9 cellular contexts compared by ENCODE assay signal in genomic region chr18:44729631-44730101, GRCh38. TPM values are rescaled to one million over a fixed set of nuclear protein-coding genes. Genes with fewer than 3 reads are reported as not detected.
DNase-seq lines count a peak whose midpoint lies in the region; ATAC-seq and TF ChIP-seq lines count a peak whose summit lies in the region.
"Had no signal": no experiment of that assay in that cellular context is flagged by ENCODE, and none has a peak within 500 bp of the region (broad histone marks: within the 10 kb centered on the region; RNA-seq: fewer than 3 reads in every experiment).

No MANE protein-coding gene starts in this region.

- no peaks in the 10 kb centered on the region for H3K36me3 ChIP-seq in DND-41 (ENCODE audit: insufficient read depth, low read length)

- H3K4me2 ChIP-seq in DND-41 (ENCODE audit: insufficient read depth, low read length) = peak overlapping the region; percentile 16; the same call in 1 of the 2 replicates

- H3K4me1 ChIP-seq in DND-41 (ENCODE audit: insufficient read depth, low read length) = peaks cover 52% of the 10 kb centered on the region

- no peak overlapping the region for H3K27ac ChIP-seq in DND-41 (ENCODE audit: low read length)

- no peaks in the 10 kb centered on the region for H3K27me3 ChIP-seq in DND-41 (ENCODE audit: insufficient read depth, low read length, poor library complexity)

- H3K9me3 Mint-ChIP-seq in activated naive CD4-positive, alpha-beta T cell treated with anti-CD3 and anti-CD28 coated beads, Interleukin-2, amount 10 ng/mL, durations not matched to agents 7 days and 5 days = no peaks in the 10 kb centered on the region

- no peak overlapping the region for H3K4me3 Mint-ChIP-seq in activated naive CD4-positive, alpha-beta T cell treated with anti-CD3 and anti-CD28 coated beads, Interleukin-2, amount 10 ng/mL, durations not matched to agents 7 days and 5 days

- no peaks in the 10 kb centered on the region for H3K79me2 ChIP-seq in DND-41 (ENCODE audit: insufficient read depth, low read length)

- TF ChIP-seq CTCF in DND-41 (IDR thresholded peaks at IDR 0.05; ENCODE audit: borderline replicate concordance, extremely low read depth, low read length, poor library complexity, severe bottlenecking) = peak; percentile 10

- H3K4me1 Mint-ChIP-seq in activated naive CD4-positive, alpha-beta T cell treated with anti-CD3 and anti-CD28 coated beads, Interleukin-2, amount 10 ng/mL, durations not matched to agents 7 days and 5 days = peaks cover 89% of the 10 kb centered on the region

- H3K27me3 Mint-ChIP-seq in activated naive CD4-positive, alpha-beta T cell treated with anti-CD3 and anti-CD28 coated beads, Interleukin-2, amount 10 ng/mL, durations not matched to agents 7 days and 5 days = peaks cover 64% of the 10 kb centered on the region

- intact Hi-C loops in sciatic nerve (cut with DNase I) = no loop called here

- in situ Hi-C loops in KBM-7 (cut with MboI; ENCODE audit: low pct_unique_long_range_greater_than_20kb, low sequenced_read_pairs) = no loop called here

- CTCF ChIA-PET in activated naive CD4-positive, alpha-beta T cell treated with anti-CD3 and anti-CD28 coated beads, Interleukin-2, amount 10 ng/mL, durations not matched to agents 7 days and 5 days (lab: Charles Lee) = no interaction called here

- no peak overlapping the region for H3K9ac ChIP-seq in DND-41 (ENCODE audit: low read depth, low read length)

- peaks cover 20% of the 10 kb centered on the region; the same call in 1 of the 2 replicates for H4K20me1 ChIP-seq in DND-41 (ENCODE audit: insufficient read depth, low read length)

- ATAC-seq in DND-41 (ENCODE audit: insufficient read depth, low read depth) (peak; percentile 68), HG03565 (IDR thresholded peaks at IDR 0.05; ENCODE audit: unreplicated experiment) (peak; percentile 26), sciatic nerve (peak; percentile 9), HG03342 (IDR thresholded peaks at IDR 0.05; ENCODE audit: unreplicated experiment) (no peak)

- H3K27ac Mint-ChIP-seq in activated naive CD4-positive, alpha-beta T cell treated with anti-CD3 and anti-CD28 coated beads, Interleukin-2, amount 10 ng/mL, durations not matched to agents 7 days and 5 days = no peak overlapping the region

- H3K9me3 ChIP-seq in DND-41 (ENCODE audit: insufficient read depth, low read length, severe bottlenecking) = no peaks in the 10 kb centered on the region

- DNase-seq in DND-41 = peak; percentile 79
- DNase-seq in amniotic epithelial cell (ENCODE audit: low read depth) = peak; percentile 72
- no peak for DNase-seq in sciatic nerve (ENCODE audit: low spot score)
- DNase-seq in activated naive CD4-positive, alpha-beta T cell treated with anti-CD3 and anti-CD28 coated beads, Interleukin-2, amount 10 ng/mL, durations not matched to agents 7 days and 5 days = no peak
- no peak for DNase-seq in cerebellar nuclear complex (lab: John Stamatoyannopoulos, UW)
- no peak for DNase-seq in KBM-7
- DNase-seq: kidney glomerular epithelial cell had no signal

- H2AFZ ChIP-seq in DND-41 (ENCODE audit: low read depth, low read length) = no peak overlapping the region

- no peak overlapping the region for H3K4me3 ChIP-seq in DND-41 (ENCODE audit: low read depth in 1 of 2, low read length in 2 of 2)

- peaks cover 13% of the 10 kb centered on the region for H3K36me3 Mint-ChIP-seq in activated naive CD4-positive, alpha-beta T cell treated with anti-CD3 and anti-CD28 coated beads, Interleukin-2, amount 10 ng/mL, durations not matched to agents 7 days and 5 days

RNA-seq across cellular contexts. Expression of gene SETBP1, which starts 49.0 kb away (rescaled TPM):
- total RNA-seq in sciatic nerve = 44.5 TPM

Comparison
In these comparisons a context has a peak if more than half of its experiments do, and no peak if none do; other contexts are left out.
1. DNase-seq: peak in DND-41 (single experiment) and amniotic epithelial cell (single experiment); none in sciatic nerve (single experiment), activated naive CD4-positive, alpha-beta T cell treated with anti-CD3 and anti-CD28 coated beads, Interleukin-2, amount 10 ng/mL, durations not matched to agents 7 days and 5 days (single experiment), cerebellar nuclear complex (0 of 2) and KBM-7 (single experiment).